Comparison of ENCODE assay signal across 20 cellular contexts in the genomic region with DNA sequence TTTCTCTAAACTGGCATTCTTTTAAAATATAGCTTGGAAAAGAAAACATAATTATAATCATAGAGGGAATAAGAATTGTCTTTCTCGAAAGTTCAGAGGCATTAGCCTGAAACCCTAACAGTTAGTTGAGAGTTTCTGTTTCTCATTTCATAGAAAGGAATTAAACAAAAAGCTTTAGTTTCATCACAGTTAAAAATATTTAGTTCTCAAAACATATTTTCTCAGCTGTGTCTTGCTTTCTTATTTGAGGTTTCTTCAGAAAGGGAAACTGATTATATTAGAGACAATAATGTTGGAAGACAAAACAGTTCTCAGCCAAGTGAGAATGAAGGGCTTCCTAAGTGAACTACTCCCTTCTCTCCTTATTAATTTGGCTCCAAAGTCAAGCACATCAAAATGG.
DNase-seq lines count a peak whose midpoint lies in the region; ATAC-seq and TF ChIP-seq lines count a peak whose summit lies in the region.
"Had no signal": no experiment of that assay in that cellular context is flagged by ENCODE, and none has a peak within 500 bp of the region (broad histone marks: within the 10 kb centered on the region; RNA-seq: fewer than 3 reads in every experiment).

No MANE protein-coding gene starts in this region.

- H3K9me3 ChIP-seq in muscle layer of duodenum (ENCODE audit: control insufficient read depth in 1 of 2, low read length in 2 of 2) (no peaks in the 10 kb centered on the region), Caco-2 (peaks cover 6% of the 10 kb centered on the region)

- H3K4me3 Mint-ChIP-seq in IgD-negative memory B cell (no peak overlapping the region), Caco-2 (ENCODE audit: unreplicated experiment) (no peak overlapping the region)
- H3K4me3 Mint-ChIP-seq: activated CD4-positive, alpha-beta T cell treated with anti-CD3 and anti-CD28 coated beads for 36 hours; activated naive CD8-positive, alpha-beta T cell had no signal

- peak overlapping the region in 2 of 3 donors; percentile 19 to 91 for H3K27ac Mint-ChIP-seq in IgD-negative memory B cell
- no peak overlapping the region for H3K27ac Mint-ChIP-seq in Caco-2 (ENCODE audit: unreplicated experiment)
- H3K27ac Mint-ChIP-seq: activated CD4-positive, alpha-beta T cell treated with anti-CD3 and anti-CD28 coated beads for 36 hours; activated naive CD8-positive, alpha-beta T cell; stimulated activated naive B cell treated with anti-CD40 and anti-IgM and Interleukin-4, amounts not matched to agents 10 μg/mL and 1 μg/mL and 100 μg/mL, for 72 hours had no signal

- no TSS peak for BruUV-seq in Caco-2 (replicated peaks; lab: Mats Ljungman, UMichigan)

- CTCF ChIA-PET in Caco-2 (lab: Charles Lee) = no interaction called here

- H3K4me1 ChIP-seq in muscle layer of duodenum (ENCODE audit: control insufficient read depth in 1 of 2, insufficient read depth in 2 of 2, low read length in 2 of 2) = peaks cover 16 to 17% of the 10 kb centered on the region in 2 donors
- H3K4me1 ChIP-seq in Caco-2 = no peaks in the 10 kb centered on the region

- DNase-seq in NAMALWA (ENCODE audit: low spot score) (no peak), ecto neural progenitor cell (ENCODE audit: low spot score) (no peak), activated gamma-delta T cell (lab: John Stamatoyannopoulos, UW) (no peak), Caco-2 (no peak)
- DNase-seq: activated CD4-positive, alpha-beta T cell treated with anti-CD3 and anti-CD28 coated beads for 36 hours; kidney; mucosa of descending colon; NCI-H1417; SIG-M5; small intestine; stimulated activated naive B cell treated with anti-CD40 and anti-IgM and Interleukin-4, amounts not matched to agents 10 μg/mL and 1 μg/mL and 100 μg/mL, for 72 hours; T-helper 9 cell; upper lobe of right lung had no signal

- H3K4me3 ChIP-seq in muscle layer of duodenum (ENCODE audit: low read depth in 1 of 2, low read length in 2 of 2) (no peak overlapping the region), Caco-2 (ENCODE audit: low read depth, low read length) (no peak overlapping the region)
- H3K4me3 ChIP-seq: hepatocyte, K562, mucosa of descending colon, upper lobe of right lung had no signal

- H3K9me3 Mint-ChIP-seq in IgD-negative memory B cell (peaks cover 4 to 28% (median 11%) of the 10 kb centered on the region in 3 donors), Caco-2 (ENCODE audit: unreplicated experiment) (peaks cover 28% of the 10 kb centered on the region)

- H3K27me3 Mint-ChIP-seq in IgD-negative memory B cell (no peaks in the 10 kb centered on the region), Caco-2 (ENCODE audit: insufficient read depth, unreplicated experiment) (no peaks in the 10 kb centered on the region)
- H3K27me3 Mint-ChIP-seq: activated CD4-positive, alpha-beta T cell treated with anti-CD3 and anti-CD28 coated beads for 36 hours; activated naive CD8-positive, alpha-beta T cell; stimulated activated naive B cell treated with anti-CD40 and anti-IgM and Interleukin-4, amounts not matched to agents 10 μg/mL and 1 μg/mL and 100 μg/mL, for 72 hours had no signal

- H3K27ac ChIP-seq in muscle layer of duodenum (ENCODE audit: low read length) = peak overlapping the region; percentile 56
- H3K27ac ChIP-seq: upper lobe of right lung had no signal

- H3K27me3 ChIP-seq in muscle layer of duodenum (ENCODE audit: low read depth, low read length) (no peaks in the 10 kb centered on the region), Caco-2 (replicated peaks; ENCODE audit: control insufficient read depth, insufficient read depth, low read length) (no peaks in the 10 kb centered on the region)
- H3K27me3 ChIP-seq: hepatocyte, upper lobe of right lung had no signal

- H3K36me3 Mint-ChIP-seq in IgD-negative memory B cell (peaks cover 2% of the 10 kb centered on the region), Caco-2 (ENCODE audit: insufficient read depth, unreplicated experiment) (no peaks in the 10 kb centered on the region)

- H3K4me1 Mint-ChIP-seq in IgD-negative memory B cell = peaks cover 43 to 51% (median 49%) of the 10 kb centered on the region in 3 donors
- H3K4me1 Mint-ChIP-seq in Caco-2 (ENCODE audit: low read depth, unreplicated experiment) = no peaks in the 10 kb centered on the region

- H3K36me3 ChIP-seq in muscle layer of duodenum (ENCODE audit: control insufficient read depth in 1 of 2, insufficient read depth in 2 of 2, low read length in 2 of 2) (peaks cover 0 to 4% of the 10 kb centered on the region in 2 donors), Caco-2 (ENCODE audit: control insufficient read depth, insufficient read depth, low read length) (no peaks in the 10 kb centered on the region)
- H3K36me3 ChIP-seq: upper lobe of right lung had no signal

- intact Hi-C loops in Caco-2 (cut with micrococcal nuclease; ENCODE audit: unreplicated experiment) = no loop called here

- POLR2A ChIA-PET in Caco-2 (lab: Charles Lee) = no interaction called here

- ATAC-seq in GM18498 (IDR thresholded peaks at IDR 0.05; ENCODE audit: unreplicated experiment) = peak; percentile 48
- ATAC-seq in GM21526 (IDR thresholded peaks at IDR 0.05; ENCODE audit: low FRiP score, unreplicated experiment) = peak; percentile 45
- ATAC-seq: activated CD4-positive, alpha-beta T cell treated with anti-CD3 and anti-CD28 coated beads for 36 hours; mucosa of descending colon; stimulated activated naive B cell treated with anti-CD40 and anti-IgM and Interleukin-4, amounts not matched to agents 10 μg/mL and 1 μg/mL and 100 μg/mL, for 72 hours; upper lobe of right lung had no signal

- TF ChIP-seq CTCF in Caco-2 (IDR thresholded peaks at IDR 0.05; ENCODE audit: insufficient read depth in 1 of 2, low read depth in 1 of 2, low read length in 1 of 2, severe bottlenecking in 1 of 2, unreplicated experiment in 1 of 2) = no peak
